In genomic region chr2:86783615-86784339, GRCh38 we compare ENCODE assay signal across 12 cellular contexts.
DNase-seq lines count a peak whose midpoint lies in the region; ATAC-seq and TF ChIP-seq lines count a peak whose summit lies in the region.
"Had no signal": no experiment of that assay in that cellular context is flagged by ENCODE, and none has a peak within 500 bp of the region (broad histone marks: within the 10 kb centered on the region; RNA-seq: fewer than 3 reads in every experiment).

No MANE protein-coding gene starts in this region.

- peak; percentile 94 for ATAC-seq in GM19351 (IDR thresholded peaks at IDR 0.05; ENCODE audit: unreplicated experiment)
- ATAC-seq in HG02970 (IDR thresholded peaks at IDR 0.05; ENCODE audit: low FRiP score, unreplicated experiment) = peak; percentile 85
- ATAC-seq: right cardiac atrium had no signal

- H3K79me2 ChIP-seq in OCI-LY3 (ENCODE audit: low read length) = no peaks in the 10 kb centered on the region

- H3K4me3 ChIP-seq in GM12865 (ENCODE audit: low read depth, low read length) = no peak overlapping the region
- H3K4me3 ChIP-seq in OCI-LY3 (ENCODE audit: low read length) = peak overlapping the region; percentile 60
- H3K4me3 ChIP-seq: dorsolateral prefrontal cortex, stomach had no signal

- TF ChIP-seq CTCF in GM12865 (IDR thresholded peaks at IDR 0.05; ENCODE audit: insufficient read depth, low read depth, low read length, missing control alignments) = no peak
- TF ChIP-seq CTCF in OCI-LY3 (IDR thresholded peaks at IDR 0.05; ENCODE audit: low read depth, low read length) = no peak

- peaks cover 17% of the 10 kb centered on the region; the same call in 1 of the 2 replicates for H4K20me1 ChIP-seq in OCI-LY3 (ENCODE audit: insufficient read depth, low read length)

- peak; percentile 73 for DNase-seq in GM12865 (ENCODE audit: low read depth)
- no peak for DNase-seq in NCI-H1436 treated with DMSO at 0.1 percent for 48 hours (lab: John Stamatoyannopoulos, UW)
- DNase-seq in NK-92 treated with Interleukin-12 subunit alpha and Interleukin-12 subunit beta, amount 100 ng/mL, for 24 hours (lab: John Stamatoyannopoulos, UW) = no peak
- DNase-seq in DMS79 (lab: John Stamatoyannopoulos, UW) = no peak
- DNase-seq in OCI-M2 (lab: John Stamatoyannopoulos, UW; ENCODE audit: unreplicated experiment) = no peak
- DNase-seq: DMS153, dorsolateral prefrontal cortex, right cardiac atrium, stomach had no signal

- H3K4me2 ChIP-seq in OCI-LY3 (ENCODE audit: low read length) = peak overlapping the region; percentile 70

- peak overlapping the region; percentile 59 for H3K27ac ChIP-seq in OCI-LY3 (ENCODE audit: low read length)
- H3K27ac ChIP-seq: dorsolateral prefrontal cortex, stomach had no signal

- H3K4me1 ChIP-seq in OCI-LY3 (ENCODE audit: low read length) = peaks cover 46% of the 10 kb centered on the region

- peak overlapping the region; percentile 3; the same call in 1 of the 2 replicates for H3K9ac ChIP-seq in OCI-LY3 (ENCODE audit: low read length)

- no peaks in the 10 kb centered on the region for H3K9me3 ChIP-seq in OCI-LY3 (ENCODE audit: insufficient read depth, low read length)
- H3K9me3 ChIP-seq: stomach had no signal

- no peak overlapping the region for H2AFZ ChIP-seq in OCI-LY3 (ENCODE audit: low read depth, low read length)

- no peaks in the 10 kb centered on the region for H3K36me3 ChIP-seq in OCI-LY3 (replicated peaks; ENCODE audit: low read depth, low read length)
- H3K36me3 ChIP-seq: stomach had no signal

- H3K27me3 ChIP-seq in OCI-LY3 (ENCODE audit: low read depth, low read length) = peaks cover 6% of the 10 kb centered on the region
